ENCODE assay signal across 20 cellular contexts in the genomic region with DNA sequence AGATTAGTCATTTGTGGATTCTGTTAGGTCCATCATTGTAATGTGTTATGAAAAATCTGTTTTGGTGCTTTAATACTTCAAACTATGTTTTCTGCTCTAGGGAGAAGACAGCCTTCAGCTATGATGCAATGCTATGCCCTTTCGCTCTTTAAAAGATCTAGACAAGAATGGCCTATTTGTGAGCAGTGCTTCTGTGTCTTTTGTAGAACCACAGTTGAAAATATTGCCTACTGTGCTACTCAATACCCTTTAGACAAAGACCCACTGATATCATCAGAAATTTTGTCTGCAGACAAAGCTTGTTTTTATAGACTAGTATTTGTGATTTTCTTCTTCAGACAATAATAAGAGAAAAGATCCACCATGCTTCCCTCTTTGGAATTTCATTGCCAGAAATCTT. TPM values are rescaled to one million over a fixed set of nuclear protein-coding genes. Genes with fewer than 3 reads are reported as not detected.
DNase-seq lines count a peak whose midpoint lies in the region; ATAC-seq and TF ChIP-seq lines count a peak whose summit lies in the region.
"Had no signal": no experiment of that assay in that cellular context is flagged by ENCODE, and none has a peak within 500 bp of the region (broad histone marks: within the 10 kb centered on the region; RNA-seq: fewer than 3 reads in every experiment).

No MANE protein-coding gene starts in this region.

- DNase-seq in PC-9, result no peak
- DNase-seq in epidermal melanocyte (ENCODE audit: insufficient read length, low spot score), result peak; percentile 21
- DNase-seq in medulla oblongata (ENCODE audit: extremely low spot score), result peak; percentile 3
- DNase-seq in superior temporal gyrus (ENCODE audit: extremely low spot score), result peak; percentile 7
- DNase-seq in activated CD8-positive, alpha-beta memory T cell treated with anti-CD3 and anti-CD28 coated beads, Interleukin-2, amount 10 ng/mL, durations not matched to agents 7 days and 5 days, result no peak
- DNase-seq in NCI-H2227 (lab: John Stamatoyannopoulos, UW; ENCODE audit: unreplicated experiment), result no peak
- DNase-seq in sciatic nerve (ENCODE audit: low spot score), result no peak
- DNase-seq: C1 segment of cervical spinal cord; CD8-positive, alpha-beta T cell; DMS 273 treated with DMSO at 0.1 percent for 48 hours; DMS53; DMS79 treated with DMSO at 0.1 percent for 48 hours; GF-D8; GM23248; H7; HCEC 1CT had no signal

- no TSS peak for BruUV-seq in PC-9 (replicated peaks; lab: Mats Ljungman, UMichigan)

- TF ChIP-seq CTCF in PC-9 (conservative IDR thresholded peaks at IDR 0.05), result no peak

- H3K4me1 Mint-ChIP-seq in activated CD8-positive, alpha-beta memory T cell treated with anti-CD3 and anti-CD28 coated beads, Interleukin-2, amount 10 ng/mL, durations not matched to agents 7 days and 5 days, result no peaks in the 10 kb centered on the region

- no peak overlapping the region for H3K27ac ChIP-seq in PC-9
- H3K27ac ChIP-seq: GM23248 had no signal

- H2AFZ ChIP-seq in PC-9, result peak overlapping the region; percentile 14; the same call in 1 of the 2 replicates
- H2AFZ ChIP-seq: GM23248 had no signal

- H3K9me3 ChIP-seq in PC-9 (ENCODE audit: insufficient read depth, low read depth), result no peaks in the 10 kb centered on the region

- no peaks in the 10 kb centered on the region for H3K36me3 ChIP-seq in PC-9 (ENCODE audit: low read depth)

- no peak overlapping the region for H3K4me2 ChIP-seq in PC-9

- H3K4me3 Mint-ChIP-seq in activated CD8-positive, alpha-beta memory T cell treated with anti-CD3 and anti-CD28 coated beads, Interleukin-2, amount 10 ng/mL, durations not matched to agents 7 days and 5 days, result no peak overlapping the region
- H3K4me3 Mint-ChIP-seq: CD8-positive, alpha-beta T cell had no signal

- POLR2A ChIA-PET in PC-9 (lab: Charles Lee; ENCODE audit: unreplicated experiment), result no interaction called here

- no peaks in the 10 kb centered on the region for H3K79me2 ChIP-seq in PC-9 (ENCODE audit: low read depth)

- intact Hi-C loops in PC-9 (cut with micrococcal nuclease; ENCODE audit: unreplicated experiment) (no loop called here), sciatic nerve (cut with DNase I) (no loop called here)

- no peaks in the 10 kb centered on the region for H3K27me3 ChIP-seq in PC-9 (ENCODE audit: insufficient read depth, low read depth)

- H3K9me2 ChIP-seq in PC-9 (ENCODE audit: insufficient read depth), result peaks cover 5% of the 10 kb centered on the region; the same call in 1 of the 2 replicates

- no peaks in the 10 kb centered on the region for H3K36me3 Mint-ChIP-seq in activated CD8-positive, alpha-beta memory T cell treated with anti-CD3 and anti-CD28 coated beads, Interleukin-2, amount 10 ng/mL, durations not matched to agents 7 days and 5 days
- H3K36me3 Mint-ChIP-seq: CD8-positive, alpha-beta T cell had no signal

- H3F3A ChIP-seq in PC-9 (ENCODE audit: insufficient read depth, low read depth), result no peaks in the 10 kb centered on the region

- H3K4me3 ChIP-seq in PC-9, result no peak overlapping the region
- H3K4me3 ChIP-seq: GM23248 had no signal

- H3K4me1 ChIP-seq in PC-9 (replicated peaks; ENCODE audit: insufficient read depth), result no peaks in the 10 kb centered on the region

- no peaks in the 10 kb centered on the region for H4K20me1 ChIP-seq in PC-9 (ENCODE audit: insufficient read depth)

- CTCF ChIA-PET in PC-9 (lab: Charles Lee), result no interaction called here
- CTCF ChIA-PET in activated CD8-positive, alpha-beta memory T cell treated with anti-CD3 and anti-CD28 coated beads, Interleukin-2, amount 10 ng/mL, durations not matched to agents 7 days and 5 days (lab: Charles Lee), result no interaction called here

- no peak overlapping the region for H3K27ac Mint-ChIP-seq in activated CD8-positive, alpha-beta memory T cell treated with anti-CD3 and anti-CD28 coated beads, Interleukin-2, amount 10 ng/mL, durations not matched to agents 7 days and 5 days
- H3K27ac Mint-ChIP-seq: CD8-positive, alpha-beta T cell had no signal

- H3K27me3 Mint-ChIP-seq in activated CD8-positive, alpha-beta memory T cell treated with anti-CD3 and anti-CD28 coated beads, Interleukin-2, amount 10 ng/mL, durations not matched to agents 7 days and 5 days, result no peaks in the 10 kb centered on the region

- no peak for ATAC-seq in activated CD8-positive, alpha-beta memory T cell treated with anti-CD3 and anti-CD28 coated beads, Interleukin-2, amount 10 ng/mL, durations not matched to agents 7 days and 5 days
- no peak for ATAC-seq in sciatic nerve
- ATAC-seq: CD8-positive, alpha-beta T cell had no signal

- H3K9me3 Mint-ChIP-seq in activated CD8-positive, alpha-beta memory T cell treated with anti-CD3 and anti-CD28 coated beads, Interleukin-2, amount 10 ng/mL, durations not matched to agents 7 days and 5 days (ENCODE audit: low read depth), result peaks cover 5% of the 10 kb centered on the region

RNA-seq across cellular contexts. Expression of a gene that starts 44.6 kb away (rescaled TPM):
- total RNA-seq in PC-9 (2021) (not detected in 2 replicates), sciatic nerve (10.8 TPM)
- not detected for total RNA-seq in activated CD8-positive, alpha-beta memory T cell treated with anti-CD3 and anti-CD28 coated beads, Interleukin-2, amount 10 ng/mL, durations not matched to agents 7 days and 5 days
- total RNA-seq: A172; A673; CD8-positive, alpha-beta T cell; Daoy; G401; GM23248 had no signal

Comparison
In these comparisons a context has a peak if more than half of its experiments do, and no peak if none do; other contexts are left out.
1. DNase-seq: peak in epidermal melanocyte (single experiment), medulla oblongata (single experiment) and superior temporal gyrus (single experiment); none in PC-9 (0 of 2), activated CD8-positive, alpha-beta memory T cell treated with anti-CD3 and anti-CD28 coated beads, Interleukin-2, amount 10 ng/mL, durations not matched to agents 7 days and 5 days (single experiment), NCI-H2227 (single experiment) and sciatic nerve (single experiment).
2. RNA of a gene that starts 44.6 kb away (total RNA-seq): 10.8 TPM in sciatic nerve (single experiment); not detected in PC-9 and not detected in activated CD8-positive, alpha-beta memory T cell treated with anti-CD3 and anti-CD28 coated beads, Interleukin-2, amount 10 ng/mL, durations not matched to agents 7 days and 5 days; every median in the first group is over 10 times any median in the second.